ENCODE assay signal across 24 cellular contexts in genomic region chr1:75996196-75996595, GRCh38.
DNase-seq lines count a peak whose midpoint lies in the region; TF ChIP-seq lines count a peak whose summit lies in the region.
"Had no signal": no experiment of that assay in that cellular context is flagged by ENCODE, and none has a peak within 500 bp of the region (broad histone marks: within the 10 kb centered on the region; RNA-seq: fewer than 3 reads in every experiment).

No MANE protein-coding gene starts in this region.

- no peaks in the 10 kb centered on the region for H3K36me3 ChIP-seq in MG63
- H3K36me3 ChIP-seq in mesendoderm (ENCODE audit: control insufficient read depth, insufficient read depth, low read length), result no peaks in the 10 kb centered on the region
- no peaks in the 10 kb centered on the region for H3K36me3 ChIP-seq in ascending aorta

- no peaks in the 10 kb centered on the region for H3K27me3 ChIP-seq in MG63
- peaks cover 2% of the 10 kb centered on the region for H3K27me3 ChIP-seq in mesendoderm (ENCODE audit: insufficient read depth, low read length, poor library complexity)
- no peaks in the 10 kb centered on the region for H3K27me3 ChIP-seq in ascending aorta

- H3K27ac ChIP-seq in mesendoderm (ENCODE audit: low read depth, low read length), result no peak overlapping the region
- no peak overlapping the region for H3K27ac ChIP-seq in ascending aorta
- H3K27ac ChIP-seq: RWPE1, SK-N-MC had no signal

- in situ Hi-C loops in Caki2 (cut with HindIII; ENCODE audit: low pct_unique_long_range_greater_than_20kb, low sequenced_read_pairs), result no loop called here

- no peak overlapping the region for H3K23ac ChIP-seq in mesendoderm (ENCODE audit: low read length)

- H3K9me3 ChIP-seq in MG63 (no peaks in the 10 kb centered on the region), ascending aorta (no peaks in the 10 kb centered on the region)

- H3K4me1 ChIP-seq in mesendoderm (ENCODE audit: control insufficient read depth, low read depth, low read length) (no peaks in the 10 kb centered on the region), ascending aorta (no peaks in the 10 kb centered on the region)

- no peaks in the 10 kb centered on the region for H3K79me1 ChIP-seq in mesendoderm (ENCODE audit: low read length)

- intact Hi-C loops in ascending aorta (cut with DNase I), result no loop called here

- no peak overlapping the region for H2AK5ac ChIP-seq in mesendoderm (ENCODE audit: low read length)

- no peak overlapping the region for H3K56ac ChIP-seq in mesendoderm (ENCODE audit: low read length)

- H3K4me3 ChIP-seq in MG63, result no peak overlapping the region
- no peak overlapping the region for H3K4me3 ChIP-seq in epithelial cell of esophagus (ENCODE audit: low read length)
- H3K4me3 ChIP-seq in mesendoderm (ENCODE audit: low read length), result no peak overlapping the region
- no peak overlapping the region for H3K4me3 ChIP-seq in ascending aorta
- H3K4me3 ChIP-seq: SK-N-MC had no signal

- H3K18ac ChIP-seq in mesendoderm (ENCODE audit: low read length), result no peak overlapping the region

- no peak overlapping the region for H4K5ac ChIP-seq in mesendoderm (ENCODE audit: low read length)

- no peak overlapping the region for H2BK5ac ChIP-seq in mesendoderm (ENCODE audit: low read length)

- no peak overlapping the region for H2BK120ac ChIP-seq in mesendoderm (ENCODE audit: low read depth, low read length)

- WGBS in mesendoderm (ENCODE audit: extremely low coverage, insufficient coverage, low lambda C conversion rate), result no CpG with 5 or more reads among the region's 1 CpG

- no peak for TF ChIP-seq CTCF in epithelial cell of esophagus (IDR thresholded peaks at IDR 0.05; ENCODE audit: insufficient read depth, low read depth, low read length, missing control alignments)
- no peak for TF ChIP-seq CTCF in ascending aorta (IDR thresholded peaks at IDR 0.05)

- no peak overlapping the region for H2BK15ac ChIP-seq in mesendoderm (replicated peaks; ENCODE audit: low read depth)

- H4K8ac ChIP-seq in mesendoderm (ENCODE audit: low read depth, low read length), result no peak overlapping the region

- peak; percentile 18 for DNase-seq in Caki2 (ENCODE audit: low read depth)
- DNase-seq in MG63, result peak; percentile 42
- peak; percentile 32 for DNase-seq in epithelial cell of esophagus (ENCODE audit: low read depth)
- DNase-seq in mesendoderm, result peak; percentile 5
- DNase-seq in ascending aorta (ENCODE audit: low spot score in 2 of 2), result no peak
- no peak for DNase-seq in stimulated activated CD4-positive, alpha-beta T cell treated with anti-CD3 and anti-CD28 coated beads, Interleukin-4, amount 100 ng/mL, for 1 hour
- DNase-seq in activated CD4-positive, alpha-beta T cell treated with anti-CD3 and anti-CD28 coated beads for 4 hours, result no peak
- DNase-seq in NOMO-1 treated with DMSO at 0.1 percent for 48 hours (lab: John Stamatoyannopoulos, UW; ENCODE audit: unreplicated experiment), result no peak
- DNase-seq: activated CD4-positive, alpha-beta T cell treated with anti-CD3 and anti-CD28 coated beads for 48 hours; activated T-cell treated with anti-CD3 and anti-CD28 coated beads, Interleukin-2, amount 50 U/mL, for 24 hours; amniotic stem cell; C1 segment of cervical spinal cord; Calu3; head of caudate nucleus; MM.1S; NCI-H1436 treated with DMSO at 0.1 percent for 48 hours; NCI-H69; occipital lobe; small intestine; stimulated activated CD4-positive, alpha-beta T cell treated with anti-CD3 and anti-CD28 coated beads, Interleukin-1b, Interleukin-23, amount 100 ng/mL, for 48 hours; substantia nigra; T-helper 2 cell had no signal

- no peaks in the 10 kb centered on the region for H3K79me2 ChIP-seq in mesendoderm (ENCODE audit: control insufficient read depth, insufficient read depth, low read length)

- H3K4ac ChIP-seq in mesendoderm (ENCODE audit: low read depth, low read length), result no peak overlapping the region

- H3K4me2 ChIP-seq in mesendoderm (ENCODE audit: low read length), result no peak overlapping the region

- H3K9ac ChIP-seq in mesendoderm (ENCODE audit: low read length), result no peak overlapping the region

Comparison
In these comparisons a context has a peak if more than half of its experiments do, and no peak if none do; other contexts are left out.
1. DNase-seq: peak in Caki2 (single experiment), MG63 (single experiment), epithelial cell of esophagus (single experiment) and mesendoderm (single experiment); none in ascending aorta (0 of 2), stimulated activated CD4-positive, alpha-beta T cell treated with anti-CD3 and anti-CD28 coated beads, Interleukin-4, amount 100 ng/mL, for 1 hour (single experiment), activated CD4-positive, alpha-beta T cell treated with anti-CD3 and anti-CD28 coated beads for 4 hours (0 of 2) and NOMO-1 treated with DMSO at 0.1 percent for 48 hours (single experiment).